In genomic region chr22:40452730-40453487, GRCh38 we compare ENCODE assay signal across 11 cellular contexts.
A peak's percentile ranks its signal among the peaks of the same experiment; 100 is the strongest.
DNase-seq lines count a peak whose midpoint lies in the region; ATAC-seq and TF ChIP-seq lines count a peak whose summit lies in the region.
"Had no signal": no experiment of that assay in that cellular context is flagged by ENCODE, and none has a peak within 500 bp of the region (broad histone marks: within the 10 kb centered on the region; RNA-seq: fewer than 3 reads in every experiment).

No MANE protein-coding gene starts in this region.

- H3K27me3 ChIP-seq in heart right ventricle: no peaks in the 10 kb centered on the region
- no peaks in the 10 kb centered on the region for H3K27me3 ChIP-seq in smooth muscle cell (ENCODE audit: low read depth)

- H3K36me3 ChIP-seq in heart right ventricle: peaks cover 0 to 2% (median 0%) of the 10 kb centered on the region in 9 donors
- H3K36me3 ChIP-seq in smooth muscle cell (ENCODE audit: low read depth): no peaks in the 10 kb centered on the region

- H3K4me3 ChIP-seq in heart right ventricle: no peak overlapping the region
- H3K4me3 ChIP-seq in smooth muscle cell: no peak overlapping the region

- H3K4me2 ChIP-seq in smooth muscle cell: no peak overlapping the region

- H3K9ac ChIP-seq in smooth muscle cell (ENCODE audit: low read depth): no peak overlapping the region

- H3F3A ChIP-seq in smooth muscle cell (ENCODE audit: low read depth): peaks cover 8% of the 10 kb centered on the region

- no peak for ATAC-seq in activated CD4-positive, alpha-beta T cell treated with anti-CD3 and anti-CD28 coated beads for 36 hours
- ATAC-seq in heart right ventricle: peak in 5 of 8 donors; percentile 34 to 68 (median 45)

- no peaks in the 10 kb centered on the region for H3K27me3 Mint-ChIP-seq in activated CD4-positive, alpha-beta T cell treated with anti-CD3 and anti-CD28 coated beads for 36 hours
- no peaks in the 10 kb centered on the region for H3K27me3 Mint-ChIP-seq in activated CD4-positive, alpha-beta T cell treated with anti-CD3 and anti-CD28 coated beads, Interleukin-2, amount 10 ng/mL, durations not matched to agents 24 days and 14 days

- peaks cover 27% of the 10 kb centered on the region for H3K36me3 Mint-ChIP-seq in activated CD4-positive, alpha-beta T cell treated with anti-CD3 and anti-CD28 coated beads for 36 hours (ENCODE audit: low read depth)
- H3K36me3 Mint-ChIP-seq in activated CD4-positive, alpha-beta T cell treated with anti-CD3 and anti-CD28 coated beads, Interleukin-2, amount 10 ng/mL, durations not matched to agents 24 days and 14 days (ENCODE audit: low read depth): peaks cover 29% of the 10 kb centered on the region

- no peaks in the 10 kb centered on the region for H3K9me3 ChIP-seq in heart right ventricle
- H3K9me3 ChIP-seq in smooth muscle cell (replicated peaks; ENCODE audit: low read depth): no peaks in the 10 kb centered on the region

- peak overlapping the region; percentile 48 for H3K27ac Mint-ChIP-seq in activated CD4-positive, alpha-beta T cell treated with anti-CD3 and anti-CD28 coated beads for 36 hours
- no peak overlapping the region for H3K27ac Mint-ChIP-seq in activated CD4-positive, alpha-beta T cell treated with anti-CD3 and anti-CD28 coated beads, Interleukin-2, amount 10 ng/mL, durations not matched to agents 24 days and 14 days

- TF ChIP-seq CTCF in heart right ventricle (IDR thresholded peaks at IDR 0.05): no peak
- TF ChIP-seq CTCF in smooth muscle cell (IDR thresholded peaks at IDR 0.05; ENCODE audit: borderline replicate concordance, insufficient read depth, poor library complexity, severe bottlenecking): no peak

- no peaks in the 10 kb centered on the region for H3K9me3 Mint-ChIP-seq in activated CD4-positive, alpha-beta T cell treated with anti-CD3 and anti-CD28 coated beads for 36 hours (ENCODE audit: low read depth)
- no peaks in the 10 kb centered on the region for H3K9me3 Mint-ChIP-seq in activated CD4-positive, alpha-beta T cell treated with anti-CD3 and anti-CD28 coated beads, Interleukin-2, amount 10 ng/mL, durations not matched to agents 24 days and 14 days

- 70 to 72% methylated on average over 11 of the region's 11 CpGs for WGBS in heart right ventricle, 2 donors
- 88% methylated on average over 11 of the region's 11 CpGs for WGBS in smooth muscle cell (ENCODE audit: low lambda C conversion rate)

- H3K4me1 Mint-ChIP-seq in activated CD4-positive, alpha-beta T cell treated with anti-CD3 and anti-CD28 coated beads for 36 hours: peaks cover 68% of the 10 kb centered on the region
- H3K4me1 Mint-ChIP-seq in activated CD4-positive, alpha-beta T cell treated with anti-CD3 and anti-CD28 coated beads, Interleukin-2, amount 10 ng/mL, durations not matched to agents 24 days and 14 days: peaks cover 38% of the 10 kb centered on the region

- peaks cover 87% of the 10 kb centered on the region for H4K20me1 ChIP-seq in smooth muscle cell (ENCODE audit: low read depth)

- intact Hi-C loops in activated CD4-positive, alpha-beta T cell treated with anti-CD3 and anti-CD28 coated beads for 36 hours (cut with DNase I, micrococcal nuclease): no loop called here
- intact Hi-C loops in activated CD4-positive, alpha-beta T cell treated with anti-CD3 and anti-CD28 coated beads, Interleukin-2, amount 10 ng/mL, durations not matched to agents 24 days and 14 days (cut with micrococcal nuclease): no loop called here
- intact Hi-C loops in heart right ventricle (cut with DNase I): loop anchor here in 1 of 10 donors (5.0 kb wide), 1 partner anchor 34 kb away; no protein-coding TSS in a partner anchor

- H3K4me1 ChIP-seq in heart right ventricle (peaks cover 0 to 77% (median 54%) of the 10 kb centered on the region in 9 donors), smooth muscle cell (ENCODE audit: low read depth) (peaks cover 4% of the 10 kb centered on the region)

- peaks cover 80% of the 10 kb centered on the region for H3K79me2 ChIP-seq in smooth muscle cell (ENCODE audit: low read depth)

- H3K4me3 Mint-ChIP-seq in activated CD4-positive, alpha-beta T cell treated with anti-CD3 and anti-CD28 coated beads for 36 hours: no peak overlapping the region
- no peak overlapping the region for H3K4me3 Mint-ChIP-seq in activated CD4-positive, alpha-beta T cell treated with anti-CD3 and anti-CD28 coated beads, Interleukin-2, amount 10 ng/mL, durations not matched to agents 24 days and 14 days

- DNase-seq in activated CD4-positive, alpha-beta T cell treated with anti-CD3 and anti-CD28 coated beads for 36 hours: no peak
- DNase-seq in activated CD4-positive, alpha-beta T cell treated with anti-CD3 and anti-CD28 coated beads, Interleukin-2, amount 10 ng/mL, durations not matched to agents 24 days and 14 days: no peak
- DNase-seq in NCI-H345 treated with DMSO at 0.1 percent for 48 hours (lab: John Stamatoyannopoulos, UW; ENCODE audit: unreplicated experiment): peak; percentile 0
- no peak for DNase-seq in heart right ventricle
- DNase-seq in smooth muscle cell (lab: John Stamatoyannopoulos, UW; ENCODE audit: unreplicated experiment): no peak
- no peak for DNase-seq in Ammon's horn (ENCODE audit: low spot score)
- DNase-seq in SKM-1 (lab: John Stamatoyannopoulos, UW; ENCODE audit: unreplicated experiment): no peak
- DNase-seq in occipital lobe (lab: John Stamatoyannopoulos, UW): no peak
- DNase-seq: AML-193, NCI-H524, SW 1271 had no signal

- H3K27ac ChIP-seq in heart right ventricle (peak overlapping the region in 4 of 10 donors; percentile 5 to 37 (median 12)), smooth muscle cell (ENCODE audit: low read depth) (peak overlapping the region; percentile 33)

- no peak overlapping the region for H2AFZ ChIP-seq in smooth muscle cell (ENCODE audit: low read depth)

- POLR2A ChIA-PET in activated CD4-positive, alpha-beta T cell treated with anti-CD3 and anti-CD28 coated beads for 36 hours (lab: Charles Lee): interaction anchor here (0.6 to 0.7 kb wide), 2 partner anchors 11 to 77 kb away, joined by 4 to 5 read pairs; no protein-coding TSS in a partner anchor

- CTCF ChIA-PET in activated CD4-positive, alpha-beta T cell treated with anti-CD3 and anti-CD28 coated beads for 36 hours (lab: Charles Lee): interaction anchor here (0.7 to 4.7 kb wide), 6 partner anchors 15 to 193 kb away, joined by 3 to 18 read pairs (median 4); no protein-coding TSS in a partner anchor
